8 cellular contexts compared by ENCODE assay signal in the genomic region with DNA sequence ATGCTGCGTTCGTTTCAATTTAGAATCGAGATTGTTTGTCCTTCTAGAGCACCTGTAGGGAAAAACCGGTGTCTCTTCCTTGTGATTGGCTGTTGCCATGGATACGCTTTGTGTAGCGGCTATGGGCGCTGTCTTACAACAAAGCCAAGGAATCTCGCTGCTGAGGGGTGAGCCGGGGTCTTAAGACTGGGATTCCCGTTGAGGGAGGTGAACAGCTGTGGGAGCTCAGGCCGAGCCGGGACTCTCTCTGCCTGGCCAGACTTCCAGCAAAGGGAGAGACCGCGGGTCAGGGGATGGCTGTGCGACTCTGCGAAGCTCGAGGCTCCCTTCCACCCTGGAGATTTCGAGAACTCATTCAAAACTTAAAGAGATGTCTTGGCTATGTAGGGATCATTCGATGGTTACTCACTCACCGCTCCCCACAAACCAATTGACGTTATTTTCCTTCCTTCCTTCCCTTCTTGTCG. TPM values are rescaled to one million over a fixed set of nuclear protein-coding genes. Genes with fewer than 3 reads are reported as not detected.
DNase-seq lines count a peak whose midpoint lies in the region; ATAC-seq and TF ChIP-seq lines count a peak whose summit lies in the region.

A gene with protein sequence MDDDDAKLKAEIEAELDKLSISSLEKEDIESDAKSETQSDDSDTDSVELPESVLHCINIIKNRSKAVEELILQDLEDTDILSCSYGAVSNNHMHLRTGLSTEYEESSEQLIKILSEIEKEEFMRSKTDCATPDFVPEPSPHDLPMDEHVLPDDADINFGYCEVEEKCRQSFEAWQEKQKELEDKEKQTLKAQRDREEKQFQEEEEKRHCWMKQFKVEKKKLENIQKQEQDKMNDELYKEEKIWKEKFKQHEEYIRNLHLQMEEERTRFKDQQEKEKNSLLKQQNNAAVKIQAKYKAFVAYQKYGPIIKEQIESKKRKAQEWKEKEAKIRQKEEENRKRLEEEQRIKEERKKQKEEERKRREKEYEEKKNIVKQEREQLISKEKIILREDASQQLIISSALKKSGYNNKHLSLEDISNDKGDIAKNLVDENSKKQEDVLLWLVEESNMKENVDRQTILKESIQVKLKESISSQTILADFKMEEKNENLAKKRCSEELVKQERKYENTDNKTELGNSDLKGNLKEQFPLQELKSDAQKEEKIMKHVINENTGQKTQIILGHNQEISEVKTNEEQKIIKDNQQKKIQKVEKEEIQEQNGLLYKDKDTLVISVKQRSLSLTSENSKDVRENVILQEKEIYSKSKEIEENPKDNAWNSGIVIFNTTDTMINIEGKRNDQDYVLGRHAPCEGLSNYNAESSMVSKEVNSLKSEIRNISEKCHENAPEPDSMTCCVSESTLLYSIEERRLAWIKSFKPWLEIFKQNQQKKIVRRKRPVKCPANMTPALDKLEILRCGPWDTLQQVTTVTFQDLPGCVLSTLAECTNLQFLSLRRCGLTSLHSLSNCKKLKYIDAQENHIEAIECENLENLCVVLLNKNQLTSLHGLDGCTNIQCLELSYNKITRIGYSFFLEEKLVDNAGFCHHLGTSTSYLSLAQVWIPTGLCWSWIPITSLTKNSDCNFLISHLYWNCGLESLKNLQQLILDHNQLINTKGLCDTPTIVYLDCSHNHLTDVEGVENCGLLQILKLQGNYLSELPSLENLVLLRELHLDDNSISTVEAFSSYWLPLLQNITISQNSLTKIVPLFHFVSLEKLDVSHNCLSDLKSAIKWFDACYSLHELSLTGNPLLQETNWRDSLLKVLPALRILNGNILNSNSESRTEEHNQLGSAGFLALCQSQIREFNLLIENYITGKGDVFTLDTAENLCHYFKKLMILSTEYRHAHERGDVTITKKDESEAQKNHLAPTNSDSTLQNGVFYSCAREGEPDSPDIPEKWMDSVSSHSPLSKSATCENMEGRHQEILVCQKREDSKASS (N-terminal part only) (plus strand): TSS at position 111 of the 467 bp plus-strand sequence. CDS start 1,826 bp downstream, outside the sequence.
A gene (minus strand): TSS at position 37 of the 467 bp plus-strand sequence. CDS start 6,331 bp downstream, outside the sequence.

- no peaks in the 10 kb centered on the region for H3K9me3 ChIP-seq in muscle layer of colon (ENCODE audit: low read length)
- H3K9me3 ChIP-seq in upper lobe of left lung: no peaks in the 10 kb centered on the region

- H3K9me3 Mint-ChIP-seq in activated CD8-positive, alpha-beta memory T cell treated with anti-CD3 and anti-CD28 coated beads, Interleukin-2, amount 10 ng/mL, durations not matched to agents 7 days and 5 days (ENCODE audit: low read depth): no peaks in the 10 kb centered on the region

- ATAC-seq in GM18909 (IDR thresholded peaks at IDR 0.05; ENCODE audit: poor library complexity, unreplicated experiment) (peak; percentile 99), HG03103 (IDR thresholded peaks at IDR 0.05; ENCODE audit: low read depth, unreplicated experiment) (peak; percentile 99), upper lobe of left lung (ENCODE audit: low FRiP score in 2 of 2) (peak; percentile 75 to 82)
- ATAC-seq in activated CD8-positive, alpha-beta memory T cell treated with anti-CD3 and anti-CD28 coated beads, Interleukin-2, amount 10 ng/mL, durations not matched to agents 7 days and 5 days: peak; percentile 61

- no peak within 1 kb of the TSS for H3K9ac ChIP-seq in muscle layer of colon (ENCODE audit: low read length)

- TF ChIP-seq EP300 in upper lobe of left lung (IDR thresholded peaks at IDR 0.05): no peak

- H3K27ac ChIP-seq in muscle layer of colon (ENCODE audit: low read depth, low read length): no peak within 1 kb of the TSS
- no peak within 1 kb of the TSS for H3K27ac ChIP-seq in upper lobe of left lung

- no peak within 1 kb of the TSS for H3K27ac Mint-ChIP-seq in activated CD8-positive, alpha-beta memory T cell treated with anti-CD3 and anti-CD28 coated beads, Interleukin-2, amount 10 ng/mL, durations not matched to agents 7 days and 5 days

- H3K36me3 ChIP-seq in muscle layer of colon (ENCODE audit: insufficient read depth, low read length) (no peaks in the 10 kb centered on the region), upper lobe of left lung (no peaks in the 10 kb centered on the region)

- no peaks in the 10 kb centered on the region for H3K36me3 Mint-ChIP-seq in activated CD8-positive, alpha-beta memory T cell treated with anti-CD3 and anti-CD28 coated beads, Interleukin-2, amount 10 ng/mL, durations not matched to agents 7 days and 5 days

- H3K4me3 ChIP-seq in muscle layer of colon (ENCODE audit: low read depth in 1 of 2, low read length in 2 of 2): peak within 1 kb of the TSS; percentile 62 to 68
- peak within 1 kb of the TSS; percentile 20 to 54 (median 50) for H3K4me3 ChIP-seq in upper lobe of left lung

- no peaks in the 10 kb centered on the region for H3K27me3 Mint-ChIP-seq in activated CD8-positive, alpha-beta memory T cell treated with anti-CD3 and anti-CD28 coated beads, Interleukin-2, amount 10 ng/mL, durations not matched to agents 7 days and 5 days

- CTCF ChIA-PET in activated CD8-positive, alpha-beta memory T cell treated with anti-CD3 and anti-CD28 coated beads, Interleukin-2, amount 10 ng/mL, durations not matched to agents 7 days and 5 days (lab: Charles Lee): no interaction called here

- H3K27me3 ChIP-seq in muscle layer of colon (ENCODE audit: control insufficient read depth in 1 of 2, insufficient read depth in 2 of 2, low read length in 2 of 2): no peaks in the 10 kb centered on the region
- H3K27me3 ChIP-seq in upper lobe of left lung: no peaks in the 10 kb centered on the region

- no peak for TF ChIP-seq CTCF in upper lobe of left lung (IDR thresholded peaks at IDR 0.05)

- H3K4me1 Mint-ChIP-seq in activated CD8-positive, alpha-beta memory T cell treated with anti-CD3 and anti-CD28 coated beads, Interleukin-2, amount 10 ng/mL, durations not matched to agents 7 days and 5 days: peaks cover 3% of the 10 kb centered on the region

- DNase-seq in AG20443 (ENCODE audit: low spot score) (peak; percentile 48), NCI-H2227 (lab: John Stamatoyannopoulos, UW; ENCODE audit: unreplicated experiment) (peak; percentile 97), fibroblast of peridontal ligament (ENCODE audit: extremely low read depth) (peak; percentile 90), upper lobe of left lung (peak; percentile 44 to 66)
- peak; percentile 43 for DNase-seq in activated CD8-positive, alpha-beta memory T cell treated with anti-CD3 and anti-CD28 coated beads, Interleukin-2, amount 10 ng/mL, durations not matched to agents 7 days and 5 days

- TF ChIP-seq POLR2A in upper lobe of left lung (IDR thresholded peaks at IDR 0.05): peak in 1 of 4 donors; percentile 16

- no peaks in the 10 kb centered on the region for H3K4me1 ChIP-seq in muscle layer of colon (ENCODE audit: insufficient read depth, low read length)
- H3K4me1 ChIP-seq in upper lobe of left lung: no peaks in the 10 kb centered on the region

- H3K4me3 Mint-ChIP-seq in activated CD8-positive, alpha-beta memory T cell treated with anti-CD3 and anti-CD28 coated beads, Interleukin-2, amount 10 ng/mL, durations not matched to agents 7 days and 5 days: peak within 1 kb of the TSS; percentile 57

- 4% methylated on average over 22 of the region's 22 CpGs for WGBS in upper lobe of left lung, 2 donors

RNA-seq across cellular contexts. Expression of the first gene that starts in this region (rescaled TPM):
- not detected for total RNA-seq in activated CD8-positive, alpha-beta memory T cell treated with anti-CD3 and anti-CD28 coated beads, Interleukin-2, amount 10 ng/mL, durations not matched to agents 7 days and 5 days
- 10 to 100 TPM in 1 of 6 donors, 1 to 10 TPM in 4, under 1 TPM in 1; 0.54 to 37.7 (median 6.0) TPM for total RNA-seq in upper lobe of left lung

RNA-seq across cellular contexts. Expression of the second gene that starts in this region (rescaled TPM):
- total RNA-seq in activated CD8-positive, alpha-beta memory T cell treated with anti-CD3 and anti-CD28 coated beads, Interleukin-2, amount 10 ng/mL, durations not matched to agents 7 days and 5 days: not detected
- 10 to 100 TPM in 2 of 6 donors, 1 to 10 TPM in 1, under 1 TPM in 1, not detected in 2; 0.76 to 25.2 (median 12.1) TPM for total RNA-seq in upper lobe of left lung

Comparison
In these comparisons a context has a peak if more than half of its experiments do, and no peak if none do; other contexts are left out.
1. Peak in DNase-seq and ATAC-seq in activated CD8-positive, alpha-beta memory T cell treated with anti-CD3 and anti-CD28 coated beads, Interleukin-2, amount 10 ng/mL, durations not matched to agents 7 days and 5 days; RNA of the genes that start here not detected or under 1 TPM.
2. DNase-seq: peak in every context shown above with its lines; median percentile 97 in NCI-H2227; 90 in fibroblast of peridontal ligament; 55 in upper lobe of left lung; 48 in AG20443; 43 in activated CD8-positive, alpha-beta memory T cell treated with anti-CD3 and anti-CD28 coated beads, Interleukin-2, amount 10 ng/mL, durations not matched to agents 7 days and 5 days.